10 cellular contexts compared by ENCODE assay signal in the genomic region with DNA sequence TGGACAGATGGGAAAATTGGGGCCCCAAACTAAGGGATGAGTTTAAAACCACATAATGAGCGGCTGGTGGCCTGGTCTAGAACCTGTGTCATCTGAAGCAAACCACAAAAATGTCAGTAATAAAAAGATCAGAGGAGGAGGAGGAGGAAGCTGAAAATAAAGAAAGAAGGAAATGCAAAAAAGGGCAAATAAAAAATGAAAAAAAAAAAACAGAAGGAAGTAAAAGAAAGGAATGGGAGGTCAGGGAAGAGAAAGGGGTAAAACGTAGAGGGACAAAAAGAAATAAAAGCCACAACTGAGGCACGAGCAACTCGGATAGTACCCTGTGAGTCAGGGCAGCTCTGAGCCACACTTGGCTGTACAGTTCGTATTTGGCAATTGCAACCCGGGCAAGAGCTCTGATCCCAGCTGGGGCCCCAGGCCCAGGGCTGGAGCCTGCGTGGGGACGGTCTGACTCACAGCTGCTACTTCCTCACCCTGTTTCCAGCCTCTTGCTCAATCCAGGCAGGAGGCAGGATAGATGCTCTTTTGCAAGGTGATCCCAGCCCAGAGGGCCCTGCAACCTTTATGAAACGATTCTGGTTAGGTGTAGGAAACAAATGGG.
DNase-seq lines count a peak whose midpoint lies in the region; ATAC-seq and TF ChIP-seq lines count a peak whose summit lies in the region.
"Had no signal": no experiment of that assay in that cellular context is flagged by ENCODE, and none has a peak within 500 bp of the region (broad histone marks: within the 10 kb centered on the region; RNA-seq: fewer than 3 reads in every experiment).

No MANE protein-coding gene starts in this region.

- WGBS in liver: 30% methylated on average over 9 of the region's 9 CpGs

- intact Hi-C loops in MCF 10A (cut with micrococcal nuclease): loop anchor here (1.0 to 5.0 kb wide), 2 partner anchors 47 to 128 kb away; no protein-coding TSS in a partner anchor

- TF ChIP-seq CTCF in MCF 10A (IDR thresholded peaks at IDR 0.05; ENCODE audit: unreplicated experiment) (no peak), liver (IDR thresholded peaks at IDR 0.05; ENCODE audit: low read depth, low read length, missing input control) (no peak)

- H3K4me1 ChIP-seq in liver (ENCODE audit: control insufficient read depth in 4 of 4, insufficient read depth in 4 of 4, low read length in 3 of 4): peaks cover 12 to 39% (median 31%) of the 10 kb centered on the region in 4 donors

- no peak overlapping the region for H3K9ac ChIP-seq in liver (ENCODE audit: low read depth in 1 of 2, low read length in 2 of 2)

- TF ChIP-seq RAD21 in liver (IDR thresholded peaks at IDR 0.05): peak; percentile 45 to 56

- H3K9me3 Mint-ChIP-seq in MCF 10A (ENCODE audit: unreplicated experiment): no peaks in the 10 kb centered on the region

- peak overlapping the region; percentile 1 for H3K4me3 Mint-ChIP-seq in MCF 10A (ENCODE audit: unreplicated experiment)

- no peaks in the 10 kb centered on the region for H3K27me3 Mint-ChIP-seq in MCF 10A (ENCODE audit: insufficient read depth, unreplicated experiment)

- H3K4me3 ChIP-seq in liver (ENCODE audit: low read depth in 1 of 3, low read length in 3 of 3): no peak overlapping the region

- BruUV-seq in MCF 10A (replicated peaks; lab: Mats Ljungman, UMichigan): no TSS peak

- no peak for ATAC-seq in HG03175 (IDR thresholded peaks at IDR 0.05; ENCODE audit: unreplicated experiment)
- ATAC-seq in HG02981 (IDR thresholded peaks at IDR 0.05; ENCODE audit: unreplicated experiment): no peak
- no peak for ATAC-seq in GM18517 (IDR thresholded peaks at IDR 0.05; ENCODE audit: unreplicated experiment)

- POLR2A ChIA-PET in MCF 10A (lab: Yijun Ruan, JAX): interaction anchor here (0.8 to 1.3 kb wide), 5 partner anchors 11 to 961 kb away, joined by 3 to 5 read pairs (median 3); no protein-coding TSS in a partner anchor

- no peak overlapping the region for H3K27ac Mint-ChIP-seq in MCF 10A (ENCODE audit: low read depth, unreplicated experiment)

- in situ Hi-C loops in KBM-7 (cut with MboI; ENCODE audit: low pct_unique_long_range_greater_than_20kb, low sequenced_read_pairs): no loop called here

- peak overlapping the region; percentile 75 to 89 for H3K27ac ChIP-seq in liver (ENCODE audit: low read depth in 1 of 2, low read length in 2 of 2)

- DNase-seq in 8988T (peak; percentile 52), KBM-7 (peak; percentile 69), MCF 10A (ENCODE audit: unreplicated experiment) (peak; percentile 99)
- no peak for DNase-seq in activated T-cell treated with anti-CD3 and anti-CD28 coated beads, Interleukin-2, amount 50 U/mL, for 1 hour
- DNase-seq: DND-41, NCI-H1694 had no signal

- CTCF ChIA-PET in MCF 10A (lab: Yijun Ruan, JAX): interaction anchor here (0.6 to 2.2 kb wide), 5 partner anchors 23 to 957 kb away, joined by 3 to 12 read pairs (median 5); no protein-coding TSS in a partner anchor

- H3K36me3 Mint-ChIP-seq in MCF 10A (ENCODE audit: insufficient read depth, unreplicated experiment): no peaks in the 10 kb centered on the region

- H3K36me3 ChIP-seq in liver (ENCODE audit: control insufficient read depth in 4 of 4, insufficient read depth in 3 of 4, low read depth in 1 of 4, low read length in 3 of 4): no peaks in the 10 kb centered on the region

- H3K4me1 Mint-ChIP-seq in MCF 10A (ENCODE audit: insufficient read depth, unreplicated experiment): peaks cover 20% of the 10 kb centered on the region

- H3K9me3 ChIP-seq in liver (ENCODE audit: control insufficient read depth in 4 of 4, low read length in 3 of 4): no peaks in the 10 kb centered on the region

- no peaks in the 10 kb centered on the region for H3K27me3 ChIP-seq in liver (ENCODE audit: control insufficient read depth in 4 of 4, insufficient read depth in 4 of 4, low read length in 3 of 4)

TF ChIP-seq in liver, 16 proteins besides CTCF, POLR2A, EP300 and RAD21:
- TF ChIP-seq EGR1 (IDR thresholded peaks at IDR 0.05; ENCODE audit: low read depth in 2 of 2) (peak in 1 of 2 donors; percentile 86), RXRA (IDR thresholded peaks at IDR 0.05) (peak; percentile 75 to 92), FOXA1 (IDR thresholded peaks at IDR 0.05) (peak; percentile 63), TAF1 (conservative IDR thresholded peaks at IDR 0.05) (no peak), HNF4A (conservative IDR thresholded peaks at IDR 0.05) (peak; percentile 80 to 90), FOXA2 (IDR thresholded peaks at IDR 0.05) (peak; percentile 20), JUND (IDR thresholded peaks at IDR 0.05) (peak; percentile 88 to 96), HNF4G (IDR thresholded peaks at IDR 0.05) (peak; percentile 16), GABPA (IDR thresholded peaks at IDR 0.05 in 1 of 2, conservative IDR thresholded peaks at IDR 0.05 in 1 of 2) (peak in 1 of 2 donors; percentile 53), SP1 (IDR thresholded peaks at IDR 0.05) (peak; percentile 61), YY1 (IDR thresholded peaks at IDR 0.05) (peak; percentile 51), NR2F2 (IDR thresholded peaks at IDR 0.05) (no peak)
- TF ChIP-seq, protein P1, sequence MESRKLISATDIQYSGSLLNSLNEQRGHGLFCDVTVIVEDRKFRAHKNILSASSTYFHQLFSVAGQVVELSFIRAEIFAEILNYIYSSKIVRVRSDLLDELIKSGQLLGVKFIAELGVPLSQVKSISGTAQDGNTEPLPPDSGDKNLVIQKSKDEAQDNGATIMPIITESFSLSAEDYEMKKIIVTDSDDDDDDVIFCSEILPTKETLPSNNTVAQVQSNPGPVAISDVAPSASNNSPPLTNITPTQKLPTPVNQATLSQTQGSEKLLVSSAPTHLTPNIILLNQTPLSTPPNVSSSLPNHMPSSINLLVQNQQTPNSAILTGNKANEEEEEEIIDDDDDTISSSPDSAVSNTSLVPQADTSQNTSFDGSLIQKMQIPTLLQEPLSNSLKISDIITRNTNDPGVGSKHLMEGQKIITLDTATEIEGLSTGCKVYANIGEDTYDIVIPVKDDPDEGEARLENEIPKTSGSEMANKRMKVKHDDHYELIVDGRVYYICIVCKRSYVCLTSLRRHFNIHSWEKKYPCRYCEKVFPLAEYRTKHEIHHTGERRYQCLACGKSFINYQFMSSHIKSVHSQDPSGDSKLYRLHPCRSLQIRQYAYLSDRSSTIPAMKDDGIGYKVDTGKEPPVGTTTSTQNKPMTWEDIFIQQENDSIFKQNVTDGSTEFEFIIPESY (IDR thresholded peaks at IDR 0.05): peak; percentile 51
- TF ChIP-seq, protein P2, sequence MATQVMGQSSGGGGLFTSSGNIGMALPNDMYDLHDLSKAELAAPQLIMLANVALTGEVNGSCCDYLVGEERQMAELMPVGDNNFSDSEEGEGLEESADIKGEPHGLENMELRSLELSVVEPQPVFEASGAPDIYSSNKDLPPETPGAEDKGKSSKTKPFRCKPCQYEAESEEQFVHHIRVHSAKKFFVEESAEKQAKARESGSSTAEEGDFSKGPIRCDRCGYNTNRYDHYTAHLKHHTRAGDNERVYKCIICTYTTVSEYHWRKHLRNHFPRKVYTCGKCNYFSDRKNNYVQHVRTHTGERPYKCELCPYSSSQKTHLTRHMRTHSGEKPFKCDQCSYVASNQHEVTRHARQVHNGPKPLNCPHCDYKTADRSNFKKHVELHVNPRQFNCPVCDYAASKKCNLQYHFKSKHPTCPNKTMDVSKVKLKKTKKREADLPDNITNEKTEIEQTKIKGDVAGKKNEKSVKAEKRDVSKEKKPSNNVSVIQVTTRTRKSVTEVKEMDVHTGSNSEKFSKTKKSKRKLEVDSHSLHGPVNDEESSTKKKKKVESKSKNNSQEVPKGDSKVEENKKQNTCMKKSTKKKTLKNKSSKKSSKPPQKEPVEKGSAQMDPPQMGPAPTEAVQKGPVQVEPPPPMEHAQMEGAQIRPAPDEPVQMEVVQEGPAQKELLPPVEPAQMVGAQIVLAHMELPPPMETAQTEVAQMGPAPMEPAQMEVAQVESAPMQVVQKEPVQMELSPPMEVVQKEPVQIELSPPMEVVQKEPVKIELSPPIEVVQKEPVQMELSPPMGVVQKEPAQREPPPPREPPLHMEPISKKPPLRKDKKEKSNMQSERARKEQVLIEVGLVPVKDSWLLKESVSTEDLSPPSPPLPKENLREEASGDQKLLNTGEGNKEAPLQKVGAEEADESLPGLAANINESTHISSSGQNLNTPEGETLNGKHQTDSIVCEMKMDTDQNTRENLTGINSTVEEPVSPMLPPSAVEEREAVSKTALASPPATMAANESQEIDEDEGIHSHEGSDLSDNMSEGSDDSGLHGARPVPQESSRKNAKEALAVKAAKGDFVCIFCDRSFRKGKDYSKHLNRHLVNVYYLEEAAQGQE (IDR thresholded peaks at IDR 0.05): peak; percentile 64
- TF ChIP-seq, protein P3, sequence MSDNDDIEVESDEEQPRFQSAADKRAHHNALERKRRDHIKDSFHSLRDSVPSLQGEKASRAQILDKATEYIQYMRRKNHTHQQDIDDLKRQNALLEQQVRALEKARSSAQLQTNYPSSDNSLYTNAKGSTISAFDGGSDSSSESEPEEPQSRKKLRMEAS (IDR thresholded peaks at IDR 0.05): peak; percentile 95
- TF ChIP-seq, protein P4, sequence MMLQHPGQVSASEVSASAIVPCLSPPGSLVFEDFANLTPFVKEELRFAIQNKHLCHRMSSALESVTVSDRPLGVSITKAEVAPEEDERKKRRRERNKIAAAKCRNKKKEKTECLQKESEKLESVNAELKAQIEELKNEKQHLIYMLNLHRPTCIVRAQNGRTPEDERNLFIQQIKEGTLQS (IDR thresholded peaks at IDR 0.05): peak; percentile 72
